In the genomic region with DNA sequence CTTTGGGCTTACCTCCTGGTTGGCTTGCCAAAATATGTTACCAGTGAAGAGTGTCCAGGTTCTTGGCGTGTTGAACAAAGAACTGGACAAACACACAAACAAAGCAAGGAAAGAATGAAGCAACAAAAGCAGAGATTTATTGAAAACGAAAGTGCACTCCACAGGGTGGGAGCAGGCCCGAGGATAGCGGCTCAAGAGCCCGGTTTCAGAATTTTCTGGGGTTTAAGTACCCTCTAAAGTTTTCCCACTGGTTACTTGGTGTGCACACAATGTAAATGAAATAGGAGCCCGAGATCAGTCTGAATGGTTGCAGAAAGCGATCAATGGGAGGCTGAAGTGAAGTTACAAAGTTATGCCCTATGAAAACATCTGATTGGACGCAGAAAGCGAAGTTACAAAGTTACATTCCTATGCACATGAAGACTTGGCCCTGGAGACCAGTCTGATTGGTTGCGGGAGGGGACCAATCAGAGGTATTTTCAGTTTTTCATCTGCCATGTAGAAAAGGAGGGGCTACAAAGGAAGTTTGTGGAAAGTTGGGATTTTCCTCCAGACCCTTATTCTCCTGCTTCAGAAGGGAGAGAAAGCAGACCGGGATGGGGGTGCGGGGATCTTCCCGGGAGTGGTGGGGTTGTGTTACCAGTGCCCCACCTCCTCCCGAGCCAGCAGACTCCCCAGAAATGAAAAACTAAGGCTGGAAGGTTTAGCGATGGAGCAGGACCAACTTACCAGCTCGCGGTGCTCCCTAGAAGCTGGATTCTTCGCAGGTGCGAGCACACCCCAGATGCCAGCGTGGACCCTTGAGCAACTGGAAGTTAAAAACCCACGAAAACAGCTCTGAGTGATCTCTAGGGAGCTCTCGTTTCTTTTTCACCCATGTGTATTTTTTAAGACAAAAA, we compare ENCODE assay signal across 8 cellular contexts. TPM values are rescaled to one million over a fixed set of nuclear protein-coding genes. Genes with fewer than 3 reads are reported as not detected.
DNase-seq lines count a peak whose midpoint lies in the region; ATAC-seq and TF ChIP-seq lines count a peak whose summit lies in the region.

SLFN12 (minus strand) TSS at position 325 of the 899 bp plus-strand sequence. CDS start 9,472 bp downstream, outside the sequence.

- peaks cover 2% of the 10 kb centered on the region; the same call in 1 of the 2 replicates for H3K36me3 ChIP-seq in BJ (ENCODE audit: control insufficient read depth, insufficient read depth, low read length)
- no peaks in the 10 kb centered on the region for H3K36me3 ChIP-seq in effector memory CD4-positive, alpha-beta T cell (ENCODE audit: control insufficient read depth, insufficient read depth, low read length)
- no peaks in the 10 kb centered on the region for H3K36me3 ChIP-seq in mesendoderm (ENCODE audit: control insufficient read depth, insufficient read depth, low read length)
- H3K36me3 ChIP-seq in stomach = no peaks in the 10 kb centered on the region

- peak within 1 kb of the TSS; percentile 99 for H3K4ac ChIP-seq in mesendoderm (ENCODE audit: low read depth, low read length)

- H3K23ac ChIP-seq in mesendoderm (ENCODE audit: low read length) = no peak within 1 kb of the TSS

- H3K4me1 Mint-ChIP-seq in activated CD4-positive, alpha-beta T cell treated with anti-CD3 and anti-CD28 coated beads, Interleukin-2, amount 10 ng/mL, durations not matched to agents 24 days and 14 days = peaks cover 51% of the 10 kb centered on the region

- H3K4me2 ChIP-seq in mesendoderm (ENCODE audit: low read length) = peak within 1 kb of the TSS; percentile 27

- peak within 1 kb of the TSS; percentile 70 for H3K9ac ChIP-seq in mesendoderm (ENCODE audit: low read length)

- peak within 1 kb of the TSS; percentile 38 for H2BK15ac ChIP-seq in mesendoderm (replicated peaks; ENCODE audit: low read depth)

- H2AK5ac ChIP-seq in mesendoderm (ENCODE audit: low read length) = no peak within 1 kb of the TSS

- H3K27ac Mint-ChIP-seq in activated CD4-positive, alpha-beta T cell treated with anti-CD3 and anti-CD28 coated beads, Interleukin-2, amount 10 ng/mL, durations not matched to agents 24 days and 14 days = peak within 1 kb of the TSS; percentile 92

- peak within 1 kb of the TSS; percentile 61 for H2BK120ac ChIP-seq in mesendoderm (ENCODE audit: low read depth, low read length)

- peaks cover 14% of the 10 kb centered on the region for H3K36me3 Mint-ChIP-seq in activated CD4-positive, alpha-beta T cell treated with anti-CD3 and anti-CD28 coated beads, Interleukin-2, amount 10 ng/mL, durations not matched to agents 24 days and 14 days (ENCODE audit: low read depth)

- CTCF ChIA-PET in BJ (lab: Yijun Ruan, JAX) = interaction anchor here (0.6 kb wide), 1 partner anchor 215 kb away, joined by 3 read pairs; no protein-coding TSS in a partner anchor

- POLR2A ChIA-PET in BJ (lab: Charles Lee) = interaction anchor here (0.6 kb wide), 1 partner anchor 41 kb away, joined by 3 read pairs; no protein-coding TSS in a partner anchor

- peak; percentile 76 for DNase-seq in BJ (ENCODE audit: low read depth)
- DNase-seq in HK-2 (ENCODE audit: unreplicated experiment) = peak; percentile 57
- DNase-seq in activated CD4-positive, alpha-beta T cell treated with anti-CD3 and anti-CD28 coated beads, Interleukin-2, amount 10 ng/mL, durations not matched to agents 24 days and 14 days = peak; percentile 81
- peak; percentile 27 to 59 (median 36) for DNase-seq in effector memory CD4-positive, alpha-beta T cell
- peak; percentile 97 for DNase-seq in mesendoderm
- peak; percentile 53 for DNase-seq in stomach

- peak within 1 kb of the TSS; percentile 91 for H4K8ac ChIP-seq in mesendoderm (ENCODE audit: low read depth, low read length)

- H3K56ac ChIP-seq in mesendoderm (ENCODE audit: low read length) = peak within 1 kb of the TSS; percentile 78

- H3K4me3 Mint-ChIP-seq in activated CD4-positive, alpha-beta T cell treated with anti-CD3 and anti-CD28 coated beads, Interleukin-2, amount 10 ng/mL, durations not matched to agents 24 days and 14 days = peak within 1 kb of the TSS; percentile 88

- TF ChIP-seq POLR2A in stomach (IDR thresholded peaks at IDR 0.05) = no peak

- intact Hi-C loops in activated CD4-positive, alpha-beta T cell treated with anti-CD3 and anti-CD28 coated beads, Interleukin-2, amount 10 ng/mL, durations not matched to agents 24 days and 14 days (cut with micrococcal nuclease) = loop anchor here (1.0 to 2.0 kb wide), 4 partner anchors 16 to 108 kb away; partner anchors contain the start of genes SLFN11 and SLFN13
- intact Hi-C loops in stomach (cut with DNase I; ENCODE audit: low total_unique reads) = no loop called here

- no peaks in the 10 kb centered on the region for H3K27me3 Mint-ChIP-seq in activated CD4-positive, alpha-beta T cell treated with anti-CD3 and anti-CD28 coated beads, Interleukin-2, amount 10 ng/mL, durations not matched to agents 24 days and 14 days

- no peak within 1 kb of the TSS for H2BK5ac ChIP-seq in mesendoderm (ENCODE audit: low read length)

- H4K5ac ChIP-seq in mesendoderm (ENCODE audit: low read length) = peak within 1 kb of the TSS; percentile 21

- H3K4me3 ChIP-seq in BJ (ENCODE audit: low read depth, low read length) (peak within 1 kb of the TSS; percentile 63), mesendoderm (ENCODE audit: low read length) (peak within 1 kb of the TSS; percentile 48), stomach (peak within 1 kb of the TSS; percentile 42 to 60 (median 55))
- peak within 1 kb of the TSS; percentile 63 for H3K4me3 ChIP-seq in effector memory CD4-positive, alpha-beta T cell (ENCODE audit: insufficient read depth, low read depth, low read length, poor library complexity, severe bottlenecking)

- peak within 1 kb of the TSS; percentile 91 for H3K18ac ChIP-seq in mesendoderm (ENCODE audit: low read length)

- no peaks in the 10 kb centered on the region for H3K9me3 Mint-ChIP-seq in activated CD4-positive, alpha-beta T cell treated with anti-CD3 and anti-CD28 coated beads, Interleukin-2, amount 10 ng/mL, durations not matched to agents 24 days and 14 days

- ATAC-seq in GM19468 (IDR thresholded peaks at IDR 0.05; ENCODE audit: extremely low read depth, unreplicated experiment) (peak; percentile 30), GM18519 (IDR thresholded peaks at IDR 0.05; ENCODE audit: low FRiP score, unreplicated experiment) (no peak)

- H3K4me1 ChIP-seq in effector memory CD4-positive, alpha-beta T cell (ENCODE audit: control insufficient read depth, insufficient read depth, low read length, poor library complexity, severe bottlenecking) = peaks cover 14% of the 10 kb centered on the region
- H3K4me1 ChIP-seq in mesendoderm (ENCODE audit: control insufficient read depth, low read depth, low read length) (peaks cover 4% of the 10 kb centered on the region), stomach (peaks cover 10 to 26% (median 21%) of the 10 kb centered on the region in 4 donors)

- no peak for TF ChIP-seq EP300 in stomach (IDR thresholded peaks at IDR 0.05)

- TF ChIP-seq CTCF in BJ (IDR thresholded peaks at IDR 0.05; ENCODE audit: insufficient read depth, low read depth, low read length) (no peak), stomach (IDR thresholded peaks at IDR 0.05) (no peak)

- H3K27me3 ChIP-seq in BJ (ENCODE audit: control insufficient read depth, insufficient read depth, low read length) (no peaks in the 10 kb centered on the region), mesendoderm (ENCODE audit: insufficient read depth, low read length, poor library complexity) (no peaks in the 10 kb centered on the region), stomach (no peaks in the 10 kb centered on the region)
- no peaks in the 10 kb centered on the region for H3K27me3 ChIP-seq in effector memory CD4-positive, alpha-beta T cell (replicated peaks; ENCODE audit: control insufficient read depth, insufficient read depth, low read length, poor library complexity, severe bottlenecking)

- H3K79me2 ChIP-seq in mesendoderm (ENCODE audit: control insufficient read depth, insufficient read depth, low read length) = peaks cover 17% of the 10 kb centered on the region

- H3K9me3 ChIP-seq in effector memory CD4-positive, alpha-beta T cell (ENCODE audit: control insufficient read depth, low read length) = no peaks in the 10 kb centered on the region
- no peaks in the 10 kb centered on the region for H3K9me3 ChIP-seq in stomach

- peak within 1 kb of the TSS; percentile 64 for H3K27ac ChIP-seq in effector memory CD4-positive, alpha-beta T cell (ENCODE audit: insufficient read depth, low read length, poor library complexity, severe bottlenecking)
- H3K27ac ChIP-seq in mesendoderm (ENCODE audit: low read depth, low read length) (peak within 1 kb of the TSS; percentile 91), stomach (peak within 1 kb of the TSS; percentile 69 to 91 (median 84))

- no CpG with 5 or more reads among the region's 22 CpGs for WGBS in mesendoderm (ENCODE audit: extremely low coverage, insufficient coverage, low lambda C conversion rate)
- WGBS in stomach, 5 donors = 5 to 39% (median 16%) methylated on average over 21 to 22 of the region's 22 CpGs

- peaks cover 4% of the 10 kb centered on the region for H3K79me1 ChIP-seq in mesendoderm (ENCODE audit: low read length)

RNA-seq across cellular contexts. Expression of gene SLFN12, which starts in this region (rescaled TPM):
- polyA plus RNA-seq in BJ (2011; rRNA removed) = 8.6 and 16.5 TPM in 2 replicates
- polyA minus RNA-seq in BJ (2011; rRNA and poly(A)+ RNA removed) = 9.7 and 12.7 TPM in 2 replicates
- 5.0 and 7.8 TPM in 2 replicates for total RNA-seq in activated CD4-positive, alpha-beta T cell treated with anti-CD3 and anti-CD28 coated beads, Interleukin-2, amount 10 ng/mL, durations not matched to agents 24 days and 14 days
- polyA plus RNA-seq in mesendoderm (2013, experiment 1 of 2) = 20.3 TPM
- polyA plus RNA-seq in mesendoderm (2013, experiment 2 of 2) = 21.0 TPM
- 100 to 1,000 TPM in 1 of 5 donors, 10 to 100 TPM in 2, 1 to 10 TPM in 2; 1.3 to 182 (median 14.3) TPM for total RNA-seq in stomach
- polyA plus RNA-seq in stomach = 1 to 10 TPM in 2 of 3 donors, under 1 TPM in 1; 0.85 to 3.1 (median 2.9) TPM

Comparison
In these comparisons a context has a peak if more than half of its experiments do, and no peak if none do; other contexts are left out.
1. DNase-seq: peak in every context shown above with its lines; median percentile 97 in mesendoderm; 81 in activated CD4-positive, alpha-beta T cell treated with anti-CD3 and anti-CD28 coated beads, Interleukin-2, amount 10 ng/mL, durations not matched to agents 24 days and 14 days; 76 in BJ; 57 in HK-2; 53 in stomach; 36 in effector memory CD4-positive, alpha-beta T cell.